7 cellular contexts compared by ENCODE assay signal in the genomic region with DNA sequence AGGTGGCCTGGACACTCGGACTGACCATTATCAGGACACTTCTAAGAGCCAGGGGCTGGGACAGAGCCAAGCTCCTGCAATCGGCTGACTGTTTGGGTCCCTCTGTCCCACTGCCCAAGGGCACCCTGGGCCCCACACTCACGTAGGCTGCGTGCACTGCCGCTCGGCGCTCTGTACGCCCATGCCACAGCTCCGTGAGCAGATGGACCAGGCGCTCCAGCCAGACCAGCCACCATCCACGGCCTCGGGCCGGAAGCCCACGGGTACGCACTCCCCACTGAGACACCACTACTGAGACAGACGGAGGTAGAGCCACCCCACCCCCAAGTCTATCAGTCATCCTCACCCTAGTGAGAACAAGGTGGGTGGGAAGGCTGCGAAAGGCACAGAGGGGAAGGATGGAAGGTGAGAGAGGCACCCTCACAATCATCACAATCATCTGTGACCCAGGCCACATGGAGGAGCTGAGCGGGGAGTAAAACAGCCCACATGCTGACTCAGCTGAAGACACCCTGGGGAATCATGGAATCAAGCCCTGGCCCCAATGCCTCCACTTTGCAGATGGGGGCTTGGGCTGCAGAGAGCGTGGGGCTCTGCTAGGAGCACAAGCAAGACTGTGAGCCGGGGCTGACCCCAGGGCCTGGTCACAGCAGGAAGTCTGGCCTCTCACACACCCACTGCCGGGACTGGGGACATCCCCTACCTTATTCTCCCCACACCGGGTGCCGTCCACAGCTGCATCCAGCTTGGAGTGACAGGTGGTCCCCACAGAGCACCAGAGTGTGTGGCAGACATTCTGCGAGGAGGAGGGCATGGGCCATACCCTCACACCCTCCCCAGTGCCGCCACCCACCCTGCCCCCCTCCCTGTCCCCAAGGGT. TPM values are rescaled to one million over a fixed set of nuclear protein-coding genes. Genes with fewer than 3 reads are reported as not detected.
DNase-seq lines count a peak whose midpoint lies in the region; ATAC-seq, FAIRE-seq and TF ChIP-seq lines count a peak whose summit lies in the region.
"Not testable (repeated sequence)": the region's sequence is repeated elsewhere in the genome, so short reads cannot be mapped to it uniquely, and the experiment has no call there.

No MANE protein-coding gene starts in this region.

- H4K20me1 ChIP-seq in HepG2 (ENCODE audit: insufficient read depth, low read length); osteoblast (ENCODE audit: insufficient read depth, low read length): not testable (repeated sequence)

- TF ChIP-seq EP300 in HepG2 (IDR thresholded peaks at IDR 0.05; ENCODE audit: low read depth in 2 of 2, low read length in 2 of 2); HepG2 (CRISPR knock-in tag; IDR thresholded peaks at IDR 0.05; ENCODE audit: borderline replicate concordance): not testable (repeated sequence)

- intact Hi-C loops in left ventricle myocardium superior (cut with micrococcal nuclease); HepG2 (cut with micrococcal nuclease; ENCODE audit: unreplicated experiment): not testable (repeated sequence)

- not testable (repeated sequence) for H3K9ac ChIP-seq in HepG2 (ENCODE audit: insufficient read depth, low read depth, low read length)

- not testable (repeated sequence) for H3K36me3 Mint-ChIP-seq in activated naive CD4-positive, alpha-beta T cell treated with anti-CD3 and anti-CD28 coated beads, Interleukin-2, amount 50 U/mL, for 72 hours; endothelial cell (ENCODE audit: low read depth, unreplicated experiment)
- peaks cover 12% of the 10 kb centered on the region for H3K36me3 Mint-ChIP-seq in stimulated activated memory B cell treated with anti-CD40 and anti-IgM and Interleukin-4, amounts not matched to agents 10 μg/mL and 1 μg/mL and 100 μg/mL, for 72 hours

- H3K4me2 ChIP-seq in HepG2 (ENCODE audit: low read depth, low read length); osteoblast (ENCODE audit: insufficient read depth, low read length): not testable (repeated sequence)

- CTCF ChIA-PET in HepG2 (lab: Yijun Ruan, JAX; ENCODE audit: low intra/inter-chr PET ratio, low total read pairs): not testable (repeated sequence)

- H3K9me3 Mint-ChIP-seq in activated naive CD4-positive, alpha-beta T cell treated with anti-CD3 and anti-CD28 coated beads, Interleukin-2, amount 50 U/mL, for 72 hours; endothelial cell (ENCODE audit: unreplicated experiment); stimulated activated memory B cell treated with anti-CD40 and anti-IgM and Interleukin-4, amounts not matched to agents 10 μg/mL and 1 μg/mL and 100 μg/mL, for 72 hours: not testable (repeated sequence)

- TF ChIP-seq RAD21 in HepG2 (CRISPR knock-in tag; IDR thresholded peaks at IDR 0.05): not testable (repeated sequence)

- FAIRE-seq in HepG2 (lab: Jason Lieb, UNC): not testable (repeated sequence)

- H3K4me1 ChIP-seq in HepG2 (ENCODE audit: insufficient read depth, low read length); osteoblast (ENCODE audit: insufficient read depth, low read length): not testable (repeated sequence)

- H3K4me1 Mint-ChIP-seq in endothelial cell (ENCODE audit: unreplicated experiment); stimulated activated memory B cell treated with anti-CD40 and anti-IgM and Interleukin-4, amounts not matched to agents 10 μg/mL and 1 μg/mL and 100 μg/mL, for 72 hours: not testable (repeated sequence)

- H3K27ac Mint-ChIP-seq in activated naive CD4-positive, alpha-beta T cell treated with anti-CD3 and anti-CD28 coated beads, Interleukin-2, amount 50 U/mL, for 72 hours: peak overlapping the region; percentile 29 to 36
- H3K27ac Mint-ChIP-seq in endothelial cell (ENCODE audit: unreplicated experiment): peak overlapping the region; percentile 30
- not testable (repeated sequence) for H3K27ac Mint-ChIP-seq in stimulated activated memory B cell treated with anti-CD40 and anti-IgM and Interleukin-4, amounts not matched to agents 10 μg/mL and 1 μg/mL and 100 μg/mL, for 72 hours

- not testable (repeated sequence) for H3K27ac ChIP-seq in HepG2 (ENCODE audit: extremely low read length, insufficient read depth, low read length); osteoblast (ENCODE audit: low read depth, low read length)

- H3K9me3 ChIP-seq in HepG2 (ENCODE audit: low read length); osteoblast (ENCODE audit: low read depth, low read length): not testable (repeated sequence)

- not testable (repeated sequence) for H3K27me3 Mint-ChIP-seq in endothelial cell (ENCODE audit: unreplicated experiment); stimulated activated memory B cell treated with anti-CD40 and anti-IgM and Interleukin-4, amounts not matched to agents 10 μg/mL and 1 μg/mL and 100 μg/mL, for 72 hours

- not testable (repeated sequence) for BruUV-seq in HepG2 (replicated peaks; lab: Mats Ljungman, UMichigan)

- WGBS in HepG2 (ENCODE audit: low lambda C conversion rate): 50% methylated on average over 2 of the region's 25 CpGs

- DNase-seq in NB4 (ENCODE audit: low read depth) (peak; percentile 36), left ventricle myocardium superior (peak; percentile 30), osteoblast (ENCODE audit: insufficient read length, low spot score, missing footprints) (peak; percentile 73)
- not testable (repeated sequence) for DNase-seq in activated naive CD4-positive, alpha-beta T cell treated with anti-CD3 and anti-CD28 coated beads, Interleukin-2, amount 50 U/mL, for 72 hours (ENCODE audit: low spot score in 2 of 2); endothelial cell (ENCODE audit: low spot score); HepG2 (ENCODE audit: low spot score)

- not testable (repeated sequence) for TF ChIP-seq POLR2A in NB4 (IDR thresholded peaks at IDR 0.05; ENCODE audit: extremely low read depth, insufficient read length); HepG2 (IDR thresholded peaks at IDR 0.05; ENCODE audit: insufficient read depth in 1 of 2, low read depth in 2 of 2, low read length in 2 of 2)

- POLR2A ChIA-PET in HepG2 (lab: Yijun Ruan, JAX): not testable (repeated sequence)

- H3K36me3 ChIP-seq in HepG2 (replicated peaks in 1 of 2; ENCODE audit: control insufficient read depth in 1 of 2, insufficient read depth in 2 of 2, low read length in 2 of 2); osteoblast (ENCODE audit: insufficient read depth, low read length): not testable (repeated sequence)

- not testable (repeated sequence) for H2AFZ ChIP-seq in HepG2 (ENCODE audit: low read length); osteoblast (ENCODE audit: low read length)

- in situ Hi-C loops in HepG2 (cut with HindIII; ENCODE audit: extremely low pct_ligation_motif_present, low pct_unique_long_range_greater_than_20kb): not testable (repeated sequence)

- TF ChIP-seq CTCF in NB4 (IDR thresholded peaks at IDR 0.05; ENCODE audit: low read depth, low read length); endothelial cell (IDR thresholded peaks at IDR 0.05; ENCODE audit: unreplicated experiment); HepG2 (CRISPR knock-in tag; IDR thresholded peaks at IDR 0.05); osteoblast (IDR thresholded peaks at IDR 0.05; ENCODE audit: extremely low read depth, low read depth, low read length): not testable (repeated sequence)

- not testable (repeated sequence) for H3K4me3 Mint-ChIP-seq in endothelial cell (ENCODE audit: unreplicated experiment); stimulated activated memory B cell treated with anti-CD40 and anti-IgM and Interleukin-4, amounts not matched to agents 10 μg/mL and 1 μg/mL and 100 μg/mL, for 72 hours

- H3K4me3 ChIP-seq in NB4 (ENCODE audit: low read depth, low read length); HepG2 (replicated peaks in 1 of 3; ENCODE audit: insufficient read depth in 1 of 3, low read depth in 2 of 3, low read length in 3 of 3); osteoblast (ENCODE audit: insufficient read depth, low read length): not testable (repeated sequence)

- H3K79me2 ChIP-seq in HepG2 (ENCODE audit: insufficient read depth, low read length); osteoblast (ENCODE audit: insufficient read depth, low read length): not testable (repeated sequence)

- not testable (repeated sequence) for ATAC-seq in activated naive CD4-positive, alpha-beta T cell treated with anti-CD3 and anti-CD28 coated beads, Interleukin-2, amount 50 U/mL, for 72 hours; left ventricle myocardium superior; HepG2
- ATAC-seq in stimulated activated memory B cell treated with anti-CD40 and anti-IgM and Interleukin-4, amounts not matched to agents 10 μg/mL and 1 μg/mL and 100 μg/mL, for 72 hours: peak; percentile 32

- H3K27me3 ChIP-seq in HepG2 (ENCODE audit: control insufficient read depth in 1 of 2, insufficient read depth in 2 of 2, low read length in 2 of 2); osteoblast (ENCODE audit: insufficient read depth, low read length): not testable (repeated sequence)

RNA-seq across cellular contexts. Expression of a gene that starts 35.0 kb away (rescaled TPM):
- total RNA-seq in activated naive CD4-positive, alpha-beta T cell treated with anti-CD3 and anti-CD28 coated beads, Interleukin-2, amount 50 U/mL, for 72 hours: 1 to 10 TPM; 1.4 to 4.3 TPM
- total RNA-seq in endothelial cell (ENCODE audit: unreplicated experiment) (55.1 TPM), left ventricle myocardium superior (37.9 TPM), HepG2 (2016; rRNA removed; fragmentation: Illumina TruSeq; extraction: Trizol) (0.09 TPM in 1 of 2 replicates, not detected in the other), osteoblast (32.4 and 34.0 TPM in 2 replicates)
- total RNA-seq in HepG2 (2016; cell fraction: cytosol; rRNA removed; fragmentation: Illumina TruSeq; extraction: Trizol; ENCODE audit: low read depth): not detected in 2 replicates
- 0.15 TPM in 1 of 2 replicates, not detected in the other for total RNA-seq in HepG2 (2016; cell fraction: insoluble cytoplasmic fraction; rRNA removed; fragmentation: Illumina TruSeq; extraction: Trizol)
- 0.07 and 0.12 TPM in 2 replicates for total RNA-seq in HepG2 (2016; cell fraction: membrane; rRNA removed; fragmentation: Illumina TruSeq; extraction: Trizol)
- 0.19 and 0.28 TPM in 2 replicates for total RNA-seq in HepG2 (2016; cell fraction: nucleus; rRNA removed; fragmentation: Illumina TruSeq; extraction: Trizol)
- 0.12 and 0.16 TPM in 2 replicates for polyA plus RNA-seq in HepG2 (2011; rRNA removed)
- 0.15 and 0.19 TPM in 2 replicates for polyA plus RNA-seq in HepG2 (2011; cell fraction: cytosol; rRNA removed)
- polyA plus RNA-seq in HepG2 (2011; cell fraction: nucleus; rRNA removed): 1.6 and 1.8 TPM in 2 replicates
- polyA plus RNA-seq in HepG2 (2012): 0.17 TPM in 1 of 2 replicates, not detected in the other
- 0.09 TPM in 1 of 2 replicates, not detected in the other for polyA plus RNA-seq in HepG2 (2016; cell fraction: cytosol; fragmentation: Illumina TruSeq; extraction: Trizol; ENCODE audit: low read depth)
- 0.05 and 0.12 TPM in 2 replicates for polyA plus RNA-seq in HepG2 (2016; cell fraction: insoluble cytoplasmic fraction; fragmentation: Illumina TruSeq; extraction: Trizol; ENCODE audit: low read depth)
- polyA plus RNA-seq in HepG2 (2016; cell fraction: membrane; fragmentation: Illumina TruSeq; extraction: Trizol; ENCODE audit: low read depth): not detected in 2 replicates
- 0.16 and 0.21 TPM in 2 replicates for polyA plus RNA-seq in HepG2 (2016; cell fraction: nucleus; fragmentation: Illumina TruSeq; extraction: Trizol; ENCODE audit: insufficient read depth, low read depth)
- 0.32 and 0.68 TPM in 2 replicates for polyA minus RNA-seq in HepG2 (2011; rRNA and poly(A)+ RNA removed; ENCODE audit: low replicate concordance)
- 0.18 and 0.20 TPM in 2 replicates for polyA minus RNA-seq in HepG2 (2011; cell fraction: cytosol; rRNA and poly(A)+ RNA removed)
- 0.13 and 0.75 TPM in 2 replicates for polyA minus RNA-seq in HepG2 (2011; cell fraction: nucleus; rRNA and poly(A)+ RNA removed)
